Comparison of ENCODE assay signal across 1 cellular context in genomic region chr12:26870491-26871419, GRCh38.
TF ChIP-seq lines count a peak whose summit lies in the region.

No MANE protein-coding gene starts in this region.

TF ChIP-seq in WTC11, 78 proteins besides CTCF, POLR2A, EP300 and RAD21 (continued from another document):
- no peak for TF ChIP-seq ZBTB43 (CRISPR knock-in tag; IDR thresholded peaks at IDR 0.05)
- no peak for TF ChIP-seq ZNF396 (CRISPR knock-in tag; IDR thresholded peaks at IDR 0.05; ENCODE audit: borderline replicate concordance)
- TF ChIP-seq ZNF232 (CRISPR knock-in tag; IDR thresholded peaks at IDR 0.05) = no peak
- TF ChIP-seq IRF1 (CRISPR knock-in tag; IDR thresholded peaks at IDR 0.05) = no peak
- TF ChIP-seq TEAD4 (CRISPR knock-in tag; IDR thresholded peaks at IDR 0.05) = no peak
- no peak for TF ChIP-seq ZNF532 (CRISPR knock-in tag; IDR thresholded peaks at IDR 0.05; ENCODE audit: borderline replicate concordance)
- no peak for TF ChIP-seq NR3C1 (CRISPR knock-in tag; conservative IDR thresholded peaks at IDR 0.05; ENCODE audit: low read depth)
- TF ChIP-seq ZNF423 (CRISPR knock-in tag; IDR thresholded peaks at IDR 0.05) = no peak
- TF ChIP-seq NR1H2 (CRISPR knock-in tag; IDR thresholded peaks at IDR 0.05) = no peak
